29 cellular contexts compared by ENCODE assay signal in genomic region chr6:6962699-6963098, GRCh38.
"Had no signal": no experiment of that assay in that cellular context is flagged by ENCODE, and none has a peak within 500 bp of the region (broad histone marks: within the 10 kb centered on the region; RNA-seq: fewer than 3 reads in every experiment).

No MANE protein-coding gene starts in this region.

- H3K36me3 ChIP-seq: adrenal gland, ascending aorta, breast epithelium, cardiac muscle cell, colonic mucosa, esophagus squamous epithelium, gastroesophageal sphincter had no signal

- DNase-seq: activated CD4-positive, alpha-beta memory T cell treated with anti-CD3 and anti-CD28 coated beads for 36 hours; activated CD4-positive, alpha-beta T cell treated with anti-CD3 and anti-CD28 coated beads for 36 hours; activated CD4-positive, alpha-beta T cell treated with anti-CD3 and anti-CD28 coated beads, Interleukin-2, amount 10 ng/mL, durations not matched to agents 24 days and 14 days; activated CD4-positive, CD25-positive, alpha-beta regulatory T cell; activated CD4-positive, CD25-positive, alpha-beta regulatory T cell treated with anti-CD3 and anti-CD28 coated beads, Interleukin-2, amount 50 U/mL, for 72 hours; activated CD8-positive, alpha-beta memory T cell treated with anti-CD3 and anti-CD28 coated beads, Interleukin-2, amount 10 ng/mL, durations not matched to agents 7 days and 5 days; activated CD8-positive, alpha-beta memory T cell treated with anti-CD3 and anti-CD28 coated beads, Interleukin-2, amount 50 U/mL, for 4 hours; activated CD8-positive, alpha-beta T cell treated with anti-CD3 and anti-CD28 coated beads, Interleukin-2, amount 10 ng/mL, durations not matched to agents 7 days and 5 days; activated naive CD4-positive, alpha-beta T cell treated with anti-CD3 and anti-CD28 coated beads for 36 hours; activated naive CD8-positive, alpha-beta T cell treated with anti-CD3 and anti-CD28 coated beads for 36 hours; activated naive CD8-positive, alpha-beta T cell treated with anti-CD3 and anti-CD28 coated beads, Interleukin-2, amount 50 U/mL, for 24 hours; activated T-cell treated with anti-CD3 and anti-CD28 coated beads for 4 hours; activated T-cell treated with anti-CD3 and anti-CD28 coated beads, Interleukin-2, amount 50 U/mL, for 24 hours; activated T-cell treated with anti-CD3 and anti-CD28 coated beads, Interleukin-2, amount 50 U/mL, for 72 hours; adrenal gland; amygdala; central memory CD4-positive, alpha-beta T cell; cerebellar nuclear complex; colonic mucosa; effector CD8-positive, alpha-beta T cell; esophagus squamous epithelium; foreskin melanocyte had no signal

- H3K4me3 ChIP-seq: adrenal gland, ascending aorta, breast epithelium, cardiac muscle cell, colonic mucosa, esophagus squamous epithelium, gastroesophageal sphincter had no signal

- H3K4me1 ChIP-seq: ascending aorta, breast epithelium, colonic mucosa, gastroesophageal sphincter had no signal

- H3K9me3 ChIP-seq: adrenal gland, ascending aorta, breast epithelium, colonic mucosa, esophagus squamous epithelium, gastroesophageal sphincter had no signal

- FAIRE-seq: endometrium, endothelial cell of umbilical vein had no signal

- H3K27ac ChIP-seq: adrenal gland, ascending aorta, breast epithelium, cardiac muscle cell, colonic mucosa, epithelial cell of prostate, esophagus squamous epithelium, gastroesophageal sphincter had no signal

- H3K27me3 ChIP-seq: adrenal gland, ascending aorta, breast epithelium, cardiac muscle cell, colonic mucosa, esophagus squamous epithelium, gastroesophageal sphincter had no signal

- ATAC-seq: activated CD4-positive, alpha-beta T cell treated with anti-CD3 and anti-CD28 coated beads for 36 hours; activated CD8-positive, alpha-beta memory T cell treated with anti-CD3 and anti-CD28 coated beads, Interleukin-2, amount 10 ng/mL, durations not matched to agents 7 days and 5 days; activated CD8-positive, alpha-beta T cell treated with anti-CD3 and anti-CD28 coated beads, Interleukin-2, amount 10 ng/mL, durations not matched to agents 7 days and 5 days; activated naive CD8-positive, alpha-beta T cell treated with anti-CD3 and anti-CD28 coated beads, Interleukin-2, amount 50 U/mL, for 24 hours; activated T-cell treated with anti-CD3 and anti-CD28 coated beads, Interleukin-2, amount 50 U/mL, for 72 hours; gastroesophageal sphincter had no signal
